Comparison of ENCODE assay signal across 8 cellular contexts in the genomic region with DNA sequence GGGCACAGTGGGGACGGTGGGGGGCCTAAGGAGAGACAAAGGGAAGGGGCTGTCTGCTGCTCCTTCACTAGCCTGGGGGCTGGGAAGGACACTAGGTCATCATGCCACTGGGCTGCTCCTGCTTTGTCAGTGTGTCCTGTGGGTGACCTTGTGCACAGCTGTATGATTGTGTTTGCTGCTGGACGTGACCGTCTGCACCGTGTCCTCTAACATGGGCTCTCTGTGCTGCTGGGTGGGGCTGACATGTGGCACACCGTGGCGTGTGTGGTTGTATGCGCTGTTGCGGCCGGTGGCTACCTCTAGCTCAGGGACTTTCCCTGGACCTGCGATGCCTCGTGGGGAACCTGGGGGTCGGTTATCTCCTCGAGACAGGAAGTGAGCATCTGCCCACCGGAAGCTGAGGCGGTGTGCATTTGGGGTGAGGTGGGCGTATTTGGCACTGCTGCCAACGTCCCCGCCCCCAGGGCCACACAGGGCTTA. TPM values are rescaled to one million over a fixed set of nuclear protein-coding genes. Genes with fewer than 3 reads are reported as not detected.
DNase-seq lines count a peak whose midpoint lies in the region; ATAC-seq and TF ChIP-seq lines count a peak whose summit lies in the region.

No MANE protein-coding gene starts in this region.

- intact Hi-C loops in activated CD4-positive, alpha-beta memory T cell treated with anti-CD3 and anti-CD28 coated beads for 36 hours (cut with micrococcal nuclease) = loop anchor here (2.0 kb wide), 1 partner anchor 14 kb away; the partner anchor contains the start of gene RMND5B

- peak overlapping the region; percentile 25 for H3K27ac Mint-ChIP-seq in activated CD4-positive, alpha-beta memory T cell treated with anti-CD3 and anti-CD28 coated beads for 36 hours
- no peak overlapping the region for H3K27ac Mint-ChIP-seq in glutamatergic neuron (ENCODE audit: unreplicated experiment)

- peak; percentile 43 for ATAC-seq in HG03108 (IDR thresholded peaks at IDR 0.05; ENCODE audit: unreplicated experiment)
- peak; percentile 50 for ATAC-seq in stimulated activated naive CD8-positive, alpha-beta T cell treated with anti-CD3 and anti-CD28 coated beads, Interleukin-15, Interleukin-2, amounts not matched to agents 100 U/mL and 50 U/mL, for 24 hours

- TF ChIP-seq POLR2A in GM15510 (IDR thresholded peaks at IDR 0.05; ENCODE audit: borderline replicate concordance, extremely low read depth, insufficient read length) = peak; percentile 59

- peak overlapping the region; percentile 78; the same call in 1 of the 2 replicates for H3K4me3 ChIP-seq in iPS-18c (ENCODE audit: insufficient read depth, low read depth, low read length)

- POLR2A ChIA-PET in activated CD4-positive, alpha-beta memory T cell treated with anti-CD3 and anti-CD28 coated beads for 36 hours (lab: Charles Lee) = interaction anchor here (1.3 kb wide), 1 partner anchor 88 kb away, joined by 4 read pairs; the partner anchor contains the start of gene HNRNPAB

- H3K9me3 Mint-ChIP-seq in activated CD4-positive, alpha-beta memory T cell treated with anti-CD3 and anti-CD28 coated beads for 36 hours = peaks cover 4% of the 10 kb centered on the region
- peaks cover 11% of the 10 kb centered on the region for H3K9me3 Mint-ChIP-seq in glutamatergic neuron (ENCODE audit: unreplicated experiment)

- H3K4me1 Mint-ChIP-seq in activated CD4-positive, alpha-beta memory T cell treated with anti-CD3 and anti-CD28 coated beads for 36 hours (ENCODE audit: low read depth) = peaks cover 39% of the 10 kb centered on the region
- H3K4me1 Mint-ChIP-seq in glutamatergic neuron (ENCODE audit: low read depth, unreplicated experiment) = peaks cover 7% of the 10 kb centered on the region

- peak; percentile 77 for DNase-seq in activated CD4-positive, alpha-beta memory T cell treated with anti-CD3 and anti-CD28 coated beads for 36 hours
- DNase-seq in stimulated activated naive CD8-positive, alpha-beta T cell treated with anti-CD3 and anti-CD28 coated beads, Interleukin-15, Interleukin-2, amounts not matched to agents 100 U/mL and 50 U/mL, for 24 hours = peak; percentile 86
- DNase-seq in hypothalamus (lab: John Stamatoyannopoulos, UW) (no peak), glutamatergic neuron (no peak), NCI-H146 treated with DMSO at 0.1 percent for 48 hours (lab: John Stamatoyannopoulos, UW; ENCODE audit: unreplicated experiment) (no peak)

- H3K4me3 Mint-ChIP-seq in activated CD4-positive, alpha-beta memory T cell treated with anti-CD3 and anti-CD28 coated beads for 36 hours = peak overlapping the region; percentile 24
- H3K4me3 Mint-ChIP-seq in glutamatergic neuron (ENCODE audit: unreplicated experiment) = no peak overlapping the region

- H3K9me3 ChIP-seq in iPS-18c (ENCODE audit: control insufficient read depth, insufficient read depth, low read length) = no peaks in the 10 kb centered on the region

- H3K27me3 Mint-ChIP-seq in activated CD4-positive, alpha-beta memory T cell treated with anti-CD3 and anti-CD28 coated beads for 36 hours = peaks cover 3% of the 10 kb centered on the region
- H3K27me3 Mint-ChIP-seq in glutamatergic neuron (ENCODE audit: unreplicated experiment) = peaks cover 15% of the 10 kb centered on the region

- TF ChIP-seq CTCF in glutamatergic neuron (IDR thresholded peaks at IDR 0.05; ENCODE audit: partially characterized antibody, unreplicated experiment) = no peak

- H3K36me3 Mint-ChIP-seq in activated CD4-positive, alpha-beta memory T cell treated with anti-CD3 and anti-CD28 coated beads for 36 hours = peaks cover 2% of the 10 kb centered on the region
- no peaks in the 10 kb centered on the region for H3K36me3 Mint-ChIP-seq in glutamatergic neuron (ENCODE audit: unreplicated experiment)

- CTCF ChIA-PET in activated CD4-positive, alpha-beta memory T cell treated with anti-CD3 and anti-CD28 coated beads for 36 hours (lab: Charles Lee) = interaction anchor here (1.0 to 1.2 kb wide), 2 partner anchors 32 to 40 kb away, joined by 3 to 5 read pairs; no protein-coding TSS in a partner anchor

RNA-seq across cellular contexts. Expression of gene N4BP3, which starts 3.1 kb away (rescaled TPM):
- 1 to 10 TPM; 3.2 TPM for total RNA-seq in activated CD4-positive, alpha-beta memory T cell treated with anti-CD3 and anti-CD28 coated beads for 36 hours
- 2.2 TPM for total RNA-seq in glutamatergic neuron (ENCODE audit: unreplicated experiment)

RNA-seq across cellular contexts. Expression of gene RMND5B, which starts 14.4 kb away (rescaled TPM):
- 10 to 100 TPM; 32.0 to 34.9 TPM for total RNA-seq in activated CD4-positive, alpha-beta memory T cell treated with anti-CD3 and anti-CD28 coated beads for 36 hours
- total RNA-seq in glutamatergic neuron (ENCODE audit: unreplicated experiment) = 51.3 TPM

RNA-seq across cellular contexts. Expression of gene NHP2, which starts 37.2 kb away (rescaled TPM):
- total RNA-seq in activated CD4-positive, alpha-beta memory T cell treated with anti-CD3 and anti-CD28 coated beads for 36 hours = 100 to 1,000 TPM; 231 to 246 TPM
- total RNA-seq in glutamatergic neuron (ENCODE audit: unreplicated experiment) = 128 TPM

Comparison
In these comparisons a context has a peak if more than half of its experiments do, and no peak if none do; other contexts are left out.
1. DNase-seq: peak in activated CD4-positive, alpha-beta memory T cell treated with anti-CD3 and anti-CD28 coated beads for 36 hours (single experiment) and stimulated activated naive CD8-positive, alpha-beta T cell treated with anti-CD3 and anti-CD28 coated beads, Interleukin-15, Interleukin-2, amounts not matched to agents 100 U/mL and 50 U/mL, for 24 hours (single experiment); none in hypothalamus (0 of 51), glutamatergic neuron (single experiment) and NCI-H146 treated with DMSO at 0.1 percent for 48 hours (single experiment).